Comparison of ENCODE assay signal across 8 cellular contexts in the genomic region with DNA sequence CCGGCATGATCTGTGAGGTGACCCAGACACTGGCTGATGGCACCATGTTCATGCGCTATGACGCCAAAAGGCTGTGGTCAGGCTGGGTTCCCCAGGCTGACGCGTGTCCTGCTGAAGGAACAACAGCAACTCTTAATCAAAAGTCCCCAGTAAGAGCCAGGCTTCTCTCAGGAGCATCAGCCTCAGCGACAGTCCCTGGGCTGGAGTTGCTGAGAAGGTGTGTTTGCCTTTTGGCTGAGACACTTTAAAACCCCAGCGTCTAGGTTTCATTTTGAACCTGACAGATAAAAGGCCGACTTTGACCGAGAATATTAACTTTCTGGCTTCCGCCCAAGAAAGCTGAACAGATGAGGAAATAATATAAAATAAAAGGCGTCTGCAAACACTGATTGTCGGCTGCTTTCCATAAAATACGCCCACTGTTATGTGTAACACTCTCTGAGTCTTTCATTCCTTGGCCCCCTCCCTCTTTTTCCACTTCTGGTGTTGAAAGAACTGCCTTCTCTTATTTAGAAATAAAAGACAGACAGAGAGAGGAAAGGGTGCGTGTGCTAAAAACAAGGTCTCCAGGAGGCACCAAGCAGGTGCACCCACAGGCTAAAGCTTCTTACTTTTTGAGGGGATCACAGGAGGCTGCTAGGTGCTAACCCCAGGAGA.
A peak's percentile ranks its signal among the peaks of the same experiment; 100 is the strongest.
DNase-seq lines count a peak whose midpoint lies in the region; ATAC-seq and TF ChIP-seq lines count a peak whose summit lies in the region.

No MANE protein-coding gene starts in this region.

- CTCF ChIA-PET in CD8-positive, alpha-beta T cell (lab: Charles Lee): interaction anchor here (0.9 kb wide), 1 partner anchor 400 kb away, joined by 3 read pairs; no protein-coding TSS in a partner anchor

- no peaks in the 10 kb centered on the region for H3K36me3 ChIP-seq in CD8-positive, alpha-beta T cell (ENCODE audit: insufficient read depth, low read length)
- H3K36me3 ChIP-seq in left ventricle myocardium inferior (no peaks in the 10 kb centered on the region), spleen (no peaks in the 10 kb centered on the region)

- H3K4me1 ChIP-seq in CD8-positive, alpha-beta T cell (ENCODE audit: insufficient read depth, low read length): peaks cover 19% of the 10 kb centered on the region
- H3K4me1 ChIP-seq in left ventricle myocardium inferior (no peaks in the 10 kb centered on the region), spleen (peaks cover 0 to 15% (median 0%) of the 10 kb centered on the region in 6 donors)

- H3K9me3 Mint-ChIP-seq in CD8-positive, alpha-beta T cell: no peaks in the 10 kb centered on the region
- no peaks in the 10 kb centered on the region for H3K9me3 Mint-ChIP-seq in activated T-helper 17 cell treated with anti-CD3 and anti-CD28 coated beads, Interleukin-2, amount 50 U/mL, for 72 hours
- H3K9me3 Mint-ChIP-seq in naive B cell: peaks cover 0 to 8% (median 0%) of the 10 kb centered on the region in 7 donors
- H3K9me3 Mint-ChIP-seq in progenitor cell of endocrine pancreas (ENCODE audit: low read depth): peaks cover 10% of the 10 kb centered on the region

- no peak for TF ChIP-seq POLR2A in spleen (IDR thresholded peaks at IDR 0.05)

- H3K27me3 Mint-ChIP-seq in CD8-positive, alpha-beta T cell (ENCODE audit: low read depth): no peaks in the 10 kb centered on the region
- H3K27me3 Mint-ChIP-seq in activated T-helper 17 cell treated with anti-CD3 and anti-CD28 coated beads, Interleukin-2, amount 50 U/mL, for 72 hours: no peaks in the 10 kb centered on the region
- H3K27me3 Mint-ChIP-seq in naive B cell (no peaks in the 10 kb centered on the region), progenitor cell of endocrine pancreas (no peaks in the 10 kb centered on the region)

- TF ChIP-seq CTCF in CD8-positive, alpha-beta T cell (IDR thresholded peaks at IDR 0.05): no peak
- TF ChIP-seq CTCF in progenitor cell of endocrine pancreas (IDR thresholded peaks at IDR 0.05; ENCODE audit: unreplicated experiment) (no peak), left ventricle myocardium inferior (IDR thresholded peaks at IDR 0.05; ENCODE audit: borderline replicate concordance) (no peak), spleen (IDR thresholded peaks at IDR 0.05 in 8 of 11, conservative IDR thresholded peaks at IDR 0.05 in 3 of 11) (no peak)

- H3K4me3 ChIP-seq in CD8-positive, alpha-beta T cell (ENCODE audit: low read depth, low read length): peak overlapping the region; percentile 35
- H3K4me3 ChIP-seq in left ventricle myocardium inferior (no peak overlapping the region), spleen (no peak overlapping the region)

- peak in 5 of 7 experiments; percentile 1 to 74 (median 22) for DNase-seq in CD8-positive, alpha-beta T cell
- peak; percentile 52 for DNase-seq in NCI-H2107 (lab: John Stamatoyannopoulos, UW)
- DNase-seq in naive B cell: no peak
- no peak for DNase-seq in progenitor cell of endocrine pancreas (ENCODE audit: low spot score, unreplicated experiment)
- DNase-seq in left ventricle myocardium inferior: no peak
- DNase-seq in spleen: no peak
- no peak for DNase-seq in dermis blood vessel endothelial cell

- no peaks in the 10 kb centered on the region for H3K9me3 ChIP-seq in CD8-positive, alpha-beta T cell (ENCODE audit: low read length)
- H3K9me3 ChIP-seq in left ventricle myocardium inferior (replicated peaks) (no peaks in the 10 kb centered on the region), spleen (no peaks in the 10 kb centered on the region)

- ATAC-seq in CD8-positive, alpha-beta T cell: peak; percentile 82
- peak; percentile 82 for ATAC-seq in activated T-helper 17 cell treated with anti-CD3 and anti-CD28 coated beads, Interleukin-2, amount 50 U/mL, for 72 hours (replicated peaks)
- ATAC-seq in naive B cell (ENCODE audit: low read depth in 2 of 2): peak; percentile 72 to 78

- peak overlapping the region; percentile 74 for H3K4me3 Mint-ChIP-seq in CD8-positive, alpha-beta T cell
- H3K4me3 Mint-ChIP-seq in activated T-helper 17 cell treated with anti-CD3 and anti-CD28 coated beads, Interleukin-2, amount 50 U/mL, for 72 hours: peak overlapping the region; percentile 63
- peak overlapping the region in 3 of 8 donors; percentile 1 to 62 (median 19) for H3K4me3 Mint-ChIP-seq in naive B cell
- H3K4me3 Mint-ChIP-seq in progenitor cell of endocrine pancreas (ENCODE audit: low read depth): no peak overlapping the region

- no peaks in the 10 kb centered on the region for H3K27me3 ChIP-seq in CD8-positive, alpha-beta T cell (ENCODE audit: insufficient read depth, low read length)
- no peaks in the 10 kb centered on the region for H3K27me3 ChIP-seq in left ventricle myocardium inferior (ENCODE audit: low read depth)
- H3K27me3 ChIP-seq in spleen (replicated peaks in 1 of 7): no peaks in the 10 kb centered on the region

- no peaks in the 10 kb centered on the region for H3K36me3 Mint-ChIP-seq in CD8-positive, alpha-beta T cell
- no peaks in the 10 kb centered on the region for H3K36me3 Mint-ChIP-seq in activated T-helper 17 cell treated with anti-CD3 and anti-CD28 coated beads, Interleukin-2, amount 50 U/mL, for 72 hours (ENCODE audit: low read depth)
- H3K36me3 Mint-ChIP-seq in naive B cell (no peaks in the 10 kb centered on the region), progenitor cell of endocrine pancreas (ENCODE audit: insufficient read depth) (no peaks in the 10 kb centered on the region)

- H3K27ac ChIP-seq in CD8-positive, alpha-beta T cell (ENCODE audit: low read depth, low read length): peak overlapping the region; percentile 52
- no peak overlapping the region for H3K27ac ChIP-seq in left ventricle myocardium inferior (replicated peaks)
- peak overlapping the region in 2 of 8 donors; percentile 1 to 36 for H3K27ac ChIP-seq in spleen

- WGBS in spleen, 5 donors: 13 to 47% (median 20%) methylated on average over 8 to 14 of the region's 14 CpGs

- intact Hi-C loops in CD8-positive, alpha-beta T cell (cut with DNase I, micrococcal nuclease): no loop called here
- intact Hi-C loops in left ventricle myocardium inferior (cut with micrococcal nuclease) (no loop called here), spleen (cut with DNase I; ENCODE audit: low total_unique reads) (no loop called here)

- POLR2A ChIA-PET in CD8-positive, alpha-beta T cell (lab: Charles Lee): interaction anchor here (0.5 to 1.0 kb wide), 3 partner anchors 20 to 324 kb away, joined by 3 read pairs; no protein-coding TSS in a partner anchor

- peak overlapping the region; percentile 87 for H3K27ac Mint-ChIP-seq in CD8-positive, alpha-beta T cell
- peak overlapping the region; percentile 79 for H3K27ac Mint-ChIP-seq in activated T-helper 17 cell treated with anti-CD3 and anti-CD28 coated beads, Interleukin-2, amount 50 U/mL, for 72 hours
- peak overlapping the region in 5 of 6 donors; percentile 5 to 66 (median 23) for H3K27ac Mint-ChIP-seq in naive B cell
- no peak overlapping the region for H3K27ac Mint-ChIP-seq in progenitor cell of endocrine pancreas

- peaks cover 20% of the 10 kb centered on the region for H3K4me1 Mint-ChIP-seq in CD8-positive, alpha-beta T cell (ENCODE audit: low read depth)
- H3K4me1 Mint-ChIP-seq in activated T-helper 17 cell treated with anti-CD3 and anti-CD28 coated beads, Interleukin-2, amount 50 U/mL, for 72 hours: peaks cover 11% of the 10 kb centered on the region
- peaks cover 0 to 19% (median 7%) of the 10 kb centered on the region in 3 donors for H3K4me1 Mint-ChIP-seq in naive B cell
- no peaks in the 10 kb centered on the region for H3K4me1 Mint-ChIP-seq in progenitor cell of endocrine pancreas (ENCODE audit: low read depth)

Comparison
In these comparisons a context has a peak if more than half of its experiments do, and no peak if none do; other contexts are left out.
1. DNase-seq: peak in CD8-positive, alpha-beta T cell (5 of 7) and NCI-H2107 (single experiment); none in naive B cell (single experiment), progenitor cell of endocrine pancreas (single experiment), left ventricle myocardium inferior (single experiment), spleen (single experiment) and dermis blood vessel endothelial cell (single experiment).
2. Peak in every context shown above with its lines, with median percentiles within 50 percentile points of each other: ATAC-seq.